Comparison of ENCODE assay signal across 8 cellular contexts in genomic region chr10:84328303-84329093, GRCh38. TPM values are rescaled to one million over a fixed set of nuclear protein-coding genes. Genes with fewer than 3 reads are reported as not detected.
A peak's percentile ranks its signal among the peaks of the same experiment; 100 is the strongest.
DNase-seq lines count a peak whose midpoint lies in the region; ATAC-seq and TF ChIP-seq lines count a peak whose summit lies in the region.

A gene with protein sequence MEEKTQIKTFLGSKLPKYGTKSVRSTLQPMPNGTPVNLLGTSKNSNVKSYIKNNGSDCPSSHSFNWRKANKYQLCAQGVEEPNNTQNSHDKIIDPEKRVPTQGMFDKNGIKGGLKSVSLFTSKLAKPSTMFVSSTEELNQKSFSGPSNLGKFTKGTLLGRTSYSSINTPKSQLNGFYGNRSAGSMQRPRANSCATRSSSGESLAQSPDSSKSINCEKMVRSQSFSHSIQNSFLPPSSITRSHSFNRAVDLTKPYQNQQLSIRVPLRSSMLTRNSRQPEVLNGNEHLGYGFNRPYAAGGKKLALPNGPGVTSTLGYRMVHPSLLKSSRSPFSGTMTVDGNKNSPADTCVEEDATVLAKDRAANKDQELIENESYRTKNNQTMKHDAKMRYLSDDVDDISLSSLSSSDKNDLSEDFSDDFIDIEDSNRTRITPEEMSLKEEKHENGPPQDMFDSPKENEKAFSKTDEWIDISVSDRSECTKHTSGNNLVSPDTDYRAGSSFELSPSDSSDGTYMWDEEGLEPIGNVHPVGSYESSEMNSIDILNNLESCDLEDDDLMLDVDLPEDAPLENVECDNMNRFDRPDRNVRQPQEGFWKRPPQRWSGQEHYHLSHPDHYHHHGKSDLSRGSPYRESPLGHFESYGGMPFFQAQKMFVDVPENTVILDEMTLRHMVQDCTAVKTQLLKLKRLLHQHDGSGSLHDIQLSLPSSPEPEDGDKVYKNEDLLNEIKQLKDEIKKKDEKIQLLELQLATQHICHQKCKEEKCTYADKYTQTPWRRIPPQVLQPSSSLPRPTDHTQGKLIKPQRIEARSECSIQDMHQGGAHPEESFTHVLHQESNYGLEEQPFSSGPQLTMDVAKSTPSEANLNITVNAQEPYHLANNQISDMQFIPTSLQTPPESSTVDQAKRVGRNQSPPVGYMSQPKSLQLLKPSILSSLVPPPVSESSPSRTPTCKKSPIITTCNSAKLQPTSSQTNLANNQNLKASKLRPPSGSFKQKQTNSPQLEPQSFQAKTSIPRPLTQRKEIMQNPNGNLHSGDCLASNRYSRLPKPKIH (plus strand): TSS chr10:84328589. CDS start chr10:84371053, 42,464 bp downstream.

- H3K27ac Mint-ChIP-seq in H9, result peak within 1 kb of the TSS; percentile 95 to 97 (median 95)
- peak within 1 kb of the TSS; percentile 99 for H3K27ac Mint-ChIP-seq in activated naive CD4-positive, alpha-beta T cell treated with anti-CD3 and anti-CD28 coated beads, Interleukin-2, amount 50 U/mL, for 72 hours

- peaks cover 31 to 32% of the 10 kb centered on the region in 2 experiments for H3K4me1 Mint-ChIP-seq in H9

- WGBS in H9 (ENCODE audit: extremely low coverage, insufficient read length, low lambda C conversion rate), result no CpG with 5 or more reads among the region's 105 CpGs
- WGBS in testis, 2 donors, result 0 to 1% methylated on average over 8 to 90 of the region's 105 CpGs

- DNase-seq in GM06990 (ENCODE audit: extremely low read depth, insufficient read length) (peak; percentile 89), H9 (peak; percentile 98), M059J (ENCODE audit: low read depth) (peak; percentile 92), SKM-1 (lab: John Stamatoyannopoulos, UW; ENCODE audit: unreplicated experiment) (peak; percentile 78), glomerular endothelial cell (ENCODE audit: extremely low read depth, low read depth, low spot score) (peak; percentile 58), osteoblast (ENCODE audit: insufficient read length, low spot score, missing footprints) (peak; percentile 99), testis (peak; percentile 99)
- DNase-seq in activated naive CD4-positive, alpha-beta T cell treated with anti-CD3 and anti-CD28 coated beads, Interleukin-2, amount 50 U/mL, for 72 hours (ENCODE audit: low spot score in 2 of 2), result peak; percentile 97 to 99

- no peak within 1 kb of the TSS for H2AK5ac ChIP-seq in H9 (ENCODE audit: insufficient read length, low read length)

- no peak within 1 kb of the TSS for H3K23ac ChIP-seq in H9 (ENCODE audit: insufficient read length, low read depth, low read length)

- peaks cover 3% of the 10 kb centered on the region for H3K23me2 ChIP-seq in H9 (ENCODE audit: insufficient read length, low read depth, low read length, poor library complexity, severe bottlenecking)

- no peak within 1 kb of the TSS for H3K18ac ChIP-seq in H9 (ENCODE audit: insufficient read length, low read depth, low read length)

- H3K4me2 ChIP-seq in H9 (ENCODE audit: insufficient read depth, insufficient read length, low read length) (peak within 1 kb of the TSS; percentile 82), osteoblast (ENCODE audit: insufficient read depth, low read length) (peak within 1 kb of the TSS; percentile 88)

- H3K79me1 ChIP-seq in H9 (ENCODE audit: insufficient read depth, low read depth, low read length, poor library complexity, severe bottlenecking), result no peaks in the 10 kb centered on the region

- no peak within 1 kb of the TSS for H3K4ac ChIP-seq in H9 (ENCODE audit: low read depth, low read length)

- H2BK12ac ChIP-seq in H9 (ENCODE audit: insufficient read length, low read depth, low read length), result no peak within 1 kb of the TSS

- H3K14ac ChIP-seq in H9 (ENCODE audit: insufficient read depth, low read length), result peak within 1 kb of the TSS; percentile 16; the same call in 1 of the 2 replicates

- intact Hi-C loops in testis (cut with DNase I; ENCODE audit: low total_unique reads), result no loop called here

- H3K36me3 Mint-ChIP-seq in H9 (ENCODE audit: insufficient read depth in 1 of 3, low read depth in 3 of 3), result no peaks in the 10 kb centered on the region; a peak in 1 of 7 replicates
- peaks cover 21% of the 10 kb centered on the region in 2 donors for H3K36me3 Mint-ChIP-seq in activated naive CD4-positive, alpha-beta T cell treated with anti-CD3 and anti-CD28 coated beads, Interleukin-2, amount 50 U/mL, for 72 hours

- H4K91ac ChIP-seq in H9 (ENCODE audit: insufficient read length, low read depth, low read length), result no peak within 1 kb of the TSS

- H2BK20ac ChIP-seq in H9 (ENCODE audit: low read depth, low read length, poor library complexity, severe bottlenecking), result no peak within 1 kb of the TSS

- no peak for TF ChIP-seq CTCF in GM06990 (IDR thresholded peaks at IDR 0.05; ENCODE audit: insufficient read depth, low read length, poor library complexity, severe bottlenecking)
- TF ChIP-seq CTCF in H9 (conservative IDR thresholded peaks at IDR 0.05), result peak; percentile 23; the same call in 1 of the 3 replicates
- no peak for TF ChIP-seq CTCF in osteoblast (IDR thresholded peaks at IDR 0.05; ENCODE audit: extremely low read depth, low read depth, low read length)
- TF ChIP-seq CTCF in testis (IDR thresholded peaks at IDR 0.05), result no peak

- H3K27me3 Mint-ChIP-seq in H9 (ENCODE audit: low read depth), result no peaks in the 10 kb centered on the region; the same call in 1 of the 2 replicates

- H4K5ac ChIP-seq in H9 (ENCODE audit: insufficient read length, low read depth, low read length), result no peak within 1 kb of the TSS

- H3K79me2 ChIP-seq in H9 (ENCODE audit: insufficient read depth, low read length) (peaks cover 9% of the 10 kb centered on the region; the same call in 1 of the 2 replicates), osteoblast (ENCODE audit: insufficient read depth, low read length) (peaks cover 46% of the 10 kb centered on the region)

- H3K36me3 ChIP-seq in GM06990 (ENCODE audit: control insufficient read depth, insufficient read depth, low read length) (no peaks in the 10 kb centered on the region), osteoblast (ENCODE audit: insufficient read depth, low read length) (no peaks in the 10 kb centered on the region), testis (ENCODE audit: low read depth, missing control alignments) (no peaks in the 10 kb centered on the region)

- H3K56ac ChIP-seq in H9 (ENCODE audit: insufficient read length, low read depth, low read length), result no peak within 1 kb of the TSS

- H3K4me1 ChIP-seq in H9 (ENCODE audit: insufficient read depth, low read length) (no peaks in the 10 kb centered on the region), osteoblast (ENCODE audit: insufficient read depth, low read length) (peaks cover 4% of the 10 kb centered on the region), testis (peaks cover 14% of the 10 kb centered on the region)

- H4K20me1 ChIP-seq in H9 (ENCODE audit: control insufficient read depth, insufficient read depth, insufficient read length) (no peaks in the 10 kb centered on the region), osteoblast (ENCODE audit: insufficient read depth, low read length) (peaks cover 24% of the 10 kb centered on the region)

- H4K8ac ChIP-seq in H9 (replicated peaks; ENCODE audit: insufficient read length, low read depth, low read length), result no peak within 1 kb of the TSS

- H3K9ac ChIP-seq in H9 (ENCODE audit: extremely low read depth, insufficient read length, low read length), result peak within 1 kb of the TSS; percentile 69

- ATAC-seq in activated naive CD4-positive, alpha-beta T cell treated with anti-CD3 and anti-CD28 coated beads, Interleukin-2, amount 50 U/mL, for 72 hours, result peak; percentile 59 to 73

- peak within 1 kb of the TSS; percentile 2 for H3K27ac ChIP-seq in H9 (ENCODE audit: insufficient read length, low read depth, low read length)
- peak within 1 kb of the TSS; percentile 92 for H3K27ac ChIP-seq in osteoblast (ENCODE audit: low read depth, low read length)
- peak within 1 kb of the TSS; percentile 78 to 96 for H3K27ac ChIP-seq in testis

- H2BK5ac ChIP-seq in H9 (ENCODE audit: insufficient read length, low read length), result no peak within 1 kb of the TSS

- no peak within 1 kb of the TSS for H3T11ph ChIP-seq in H9 (ENCODE audit: low read length)

- no peak within 1 kb of the TSS for H2BK15ac ChIP-seq in H9 (ENCODE audit: low read depth, low read length)

- no peaks in the 10 kb centered on the region for H3K9me3 ChIP-seq in H9 (ENCODE audit: control insufficient read depth, low read depth, low read length)
- no peaks in the 10 kb centered on the region for H3K9me3 ChIP-seq in osteoblast (ENCODE audit: low read depth, low read length)
- no peaks in the 10 kb centered on the region for H3K9me3 ChIP-seq in testis

- no peak within 1 kb of the TSS for H2BK120ac ChIP-seq in H9 (ENCODE audit: low read depth, low read length, poor library complexity, severe bottlenecking)

- H3K9me3 Mint-ChIP-seq in H9, result no peaks in the 10 kb centered on the region
- H3K9me3 Mint-ChIP-seq in activated naive CD4-positive, alpha-beta T cell treated with anti-CD3 and anti-CD28 coated beads, Interleukin-2, amount 50 U/mL, for 72 hours, result peaks cover 0 to 4% of the 10 kb centered on the region in 2 donors

- no peaks in the 10 kb centered on the region; the same call in none of the 2 replicates for H3K27me3 ChIP-seq in GM06990 (replicated peaks; ENCODE audit: control insufficient read depth, insufficient read depth, low read length)
- H3K27me3 ChIP-seq in H9 (ENCODE audit: insufficient read depth, low read length), result no peaks in the 10 kb centered on the region
- no peaks in the 10 kb centered on the region for H3K27me3 ChIP-seq in osteoblast (ENCODE audit: insufficient read depth, low read length)
- no peaks in the 10 kb centered on the region for H3K27me3 ChIP-seq in testis

- peak; percentile 68 for TF ChIP-seq POLR2A in testis (IDR thresholded peaks at IDR 0.05)

- H2AFZ ChIP-seq in H9 (ENCODE audit: low read length) (no peak within 1 kb of the TSS), osteoblast (ENCODE audit: low read length) (peak within 1 kb of the TSS; percentile 88)

- peak within 1 kb of the TSS; percentile 86 to 92 for H3K4me3 Mint-ChIP-seq in H9

- H3K4me3 ChIP-seq in GM06990 (replicated peaks; ENCODE audit: low read depth, low read length), result peak within 1 kb of the TSS; percentile 59
- H3K4me3 ChIP-seq in osteoblast (ENCODE audit: insufficient read depth, low read length), result peak within 1 kb of the TSS; percentile 87
- H3K4me3 ChIP-seq in testis, result peak within 1 kb of the TSS; percentile 78 to 95

RNA-seq across cellular contexts. Expression of the gene that starts here (rescaled TPM):
- total RNA-seq in H9 (2021), result 20.9 and 22.2 TPM in 2 replicates
- 15.0 and 18.3 TPM in 2 replicates for total RNA-seq in M059J (2014; rRNA removed; shearing (Covaris generic))
- total RNA-seq in activated naive CD4-positive, alpha-beta T cell treated with anti-CD3 and anti-CD28 coated beads, Interleukin-2, amount 50 U/mL, for 72 hours, result 10 to 100 TPM; 73.1 to 74.1 TPM
- total RNA-seq in glomerular endothelial cell, result 23.1 and 44.9 TPM in 2 replicates
- 56.0 and 58.3 TPM in 2 replicates for total RNA-seq in osteoblast
- total RNA-seq in testis, result 100 to 1,000 TPM in 1 of 2 donors, 10 to 100 TPM in 1; 65.4 to 148 TPM
- polyA plus RNA-seq in testis (ENCODE audit: insufficient read depth, low read depth, low replicate concordance), result 146 TPM

Comparison
In these comparisons a context has a peak if more than half of its experiments do, and no peak if none do; other contexts are left out.
1. Peak in every context shown above with its lines: DNase-seq, ATAC-seq, H3K4me3 ChIP-seq and H3K27ac ChIP-seq.
2. H3K27ac ChIP-seq: peak in every context shown above with its lines; median percentile 92 in osteoblast; 87 in testis; 2 in H9.